13 cellular contexts compared by ENCODE assay signal in the genomic region with DNA sequence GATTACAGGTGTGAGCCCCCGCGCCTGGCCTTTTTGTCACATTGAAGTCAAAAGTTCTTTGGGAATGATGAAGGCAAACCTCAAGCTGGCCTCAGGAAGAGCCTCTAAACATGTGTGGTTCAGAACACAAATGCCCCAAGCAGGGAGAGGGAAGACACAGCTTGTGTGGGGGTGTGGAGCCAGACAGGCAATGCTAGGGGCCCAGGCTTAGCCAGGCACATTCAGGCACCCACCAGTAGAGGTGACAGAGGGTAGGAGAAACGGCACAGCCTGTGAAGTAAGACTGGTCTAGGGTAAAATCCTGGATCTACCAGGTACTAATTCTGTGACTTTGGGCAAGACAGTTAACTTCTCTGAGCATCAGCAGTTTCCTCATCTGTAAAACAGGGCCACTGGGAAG. TPM values are rescaled to one million over a fixed set of nuclear protein-coding genes. Genes with fewer than 3 reads are reported as not detected.
DNase-seq lines count a peak whose midpoint lies in the region; ATAC-seq lines count a peak whose summit lies in the region.
"Had no signal": no experiment of that assay in that cellular context is flagged by ENCODE, and none has a peak within 500 bp of the region (broad histone marks: within the 10 kb centered on the region; RNA-seq: fewer than 3 reads in every experiment).

No MANE protein-coding gene starts in this region.

- no peak overlapping the region for H3K4me3 ChIP-seq in neuronal stem cell (ENCODE audit: low read length in 2 of 2)
- H3K4me3 ChIP-seq: ascending aorta, dorsolateral prefrontal cortex, mucosa of descending colon, psoas muscle had no signal

- no peaks in the 10 kb centered on the region for H3K36me3 ChIP-seq in neuronal stem cell (replicated peaks in 1 of 2; ENCODE audit: control insufficient read depth in 2 of 2, insufficient read depth in 2 of 2, low read length in 2 of 2)
- H3K36me3 ChIP-seq: ascending aorta had no signal

- no peak for ATAC-seq in left colon
- ATAC-seq: psoas muscle had no signal

- no peaks in the 10 kb centered on the region for H3K36me3 Mint-ChIP-seq in activated T-cell treated with anti-CD3 and anti-CD28 coated beads, Interleukin-2, amount 50 U/mL, for 24 hours (ENCODE audit: low read depth)
- H3K36me3 Mint-ChIP-seq in activated T-helper 2 cell treated with anti-CD3 and anti-CD28 coated beads, Interferon-gamma antibody, Interleukin-2, Interleukin-4, amounts not matched to agents 10 μg/mL and 5 μg/mL and 100 μg/mL, durations not matched to agents 14 hours and 24 hours and 36 hours (ENCODE audit: low read depth): peaks cover 4% of the 10 kb centered on the region

- H3K27ac Mint-ChIP-seq in activated T-cell treated with anti-CD3 and anti-CD28 coated beads, Interleukin-2, amount 50 U/mL, for 24 hours: peak overlapping the region; percentile 95
- peak overlapping the region; percentile 98 for H3K27ac Mint-ChIP-seq in activated T-helper 2 cell treated with anti-CD3 and anti-CD28 coated beads, Interferon-gamma antibody, Interleukin-2, Interleukin-4, amounts not matched to agents 10 μg/mL and 5 μg/mL and 100 μg/mL, durations not matched to agents 14 hours and 24 hours and 36 hours

- no peak overlapping the region for H3K4ac ChIP-seq in neuronal stem cell (ENCODE audit: low read length)

- H2BK120ac ChIP-seq in neuronal stem cell (ENCODE audit: low read depth, low read length): no peak overlapping the region

- H3K27me3 ChIP-seq in neuronal stem cell (ENCODE audit: control insufficient read depth in 3 of 3, insufficient read depth in 3 of 3, low read depth in 1 of 3, low read length in 3 of 3): no peaks in the 10 kb centered on the region
- H3K27me3 ChIP-seq: ascending aorta had no signal

- no peak overlapping the region for H3K27ac ChIP-seq in neuronal stem cell (replicated peaks; ENCODE audit: low read length)
- H3K27ac ChIP-seq: ascending aorta, dorsolateral prefrontal cortex, psoas muscle had no signal

- no CpG with 5 or more reads among the region's 3 CpGs for WGBS in neuronal stem cell (ENCODE audit: extremely low coverage in 2 of 2, insufficient read length in 2 of 2, insufficient replicate concordance in 1 of 2), 2 donors

- H3K27me3 Mint-ChIP-seq in activated T-cell treated with anti-CD3 and anti-CD28 coated beads, Interleukin-2, amount 50 U/mL, for 24 hours: no peaks in the 10 kb centered on the region
- no peaks in the 10 kb centered on the region for H3K27me3 Mint-ChIP-seq in activated T-helper 2 cell treated with anti-CD3 and anti-CD28 coated beads, Interferon-gamma antibody, Interleukin-2, Interleukin-4, amounts not matched to agents 10 μg/mL and 5 μg/mL and 100 μg/mL, durations not matched to agents 14 hours and 24 hours and 36 hours (ENCODE audit: low read depth)

- H3K14ac ChIP-seq in neuronal stem cell (ENCODE audit: low read length): no peak overlapping the region

- no peaks in the 10 kb centered on the region for H3K9me3 ChIP-seq in neuronal stem cell (replicated peaks in 1 of 2; ENCODE audit: control insufficient read depth in 2 of 2, insufficient read depth in 1 of 2, low read depth in 1 of 2, low read length in 2 of 2)
- H3K9me3 ChIP-seq: ascending aorta, mucosa of descending colon, psoas muscle had no signal

- no peak overlapping the region for H2BK15ac ChIP-seq in neuronal stem cell (ENCODE audit: low read length)

- intact Hi-C loops in activated T-helper 2 cell treated with anti-CD3 and anti-CD28 coated beads, Interferon-gamma antibody, Interleukin-2, Interleukin-4, amounts not matched to agents 10 μg/mL and 5 μg/mL and 100 μg/mL, durations not matched to agents 14 hours and 24 hours and 36 hours (cut with micrococcal nuclease): loop anchor here (1.0 to 5.0 kb wide), 10 partner anchors 13 to 1385 kb away; partner anchors contain the start of gene EID1
- intact Hi-C loops in left colon (cut with DNase I, micrococcal nuclease): no loop called here

- H2AK5ac ChIP-seq in neuronal stem cell (ENCODE audit: low read depth, low read length): peak overlapping the region; percentile 92

- no peak overlapping the region for H3K18ac ChIP-seq in neuronal stem cell (ENCODE audit: low read length)

- H3K9ac ChIP-seq in neuronal stem cell (ENCODE audit: low read depth, low read length, poor library complexity): no peak overlapping the region

- H3K79me1 ChIP-seq in neuronal stem cell (ENCODE audit: low read depth, low read length): no peaks in the 10 kb centered on the region

- H3K4me2 ChIP-seq in neuronal stem cell (ENCODE audit: insufficient read depth, low read length, poor library complexity, severe bottlenecking): no peak overlapping the region

- no peak overlapping the region for H2BK5ac ChIP-seq in neuronal stem cell (ENCODE audit: low read length)

- H3K4me3 Mint-ChIP-seq in activated T-cell treated with anti-CD3 and anti-CD28 coated beads, Interleukin-2, amount 50 U/mL, for 24 hours: no peak overlapping the region
- H3K4me3 Mint-ChIP-seq in activated T-helper 2 cell treated with anti-CD3 and anti-CD28 coated beads, Interferon-gamma antibody, Interleukin-2, Interleukin-4, amounts not matched to agents 10 μg/mL and 5 μg/mL and 100 μg/mL, durations not matched to agents 14 hours and 24 hours and 36 hours (ENCODE audit: low read depth): no peak overlapping the region

- no peak overlapping the region for H4K8ac ChIP-seq in neuronal stem cell (ENCODE audit: low read depth, low read length)

- H2AFZ ChIP-seq in neuronal stem cell (ENCODE audit: low read length): no peak overlapping the region

- no peak overlapping the region for H2BK12ac ChIP-seq in neuronal stem cell (ENCODE audit: low read length)

- no peak for DNase-seq in activated T-cell treated with anti-CD3 and anti-CD28 coated beads, Interleukin-2, amount 50 U/mL, for 24 hours
- no peak for DNase-seq in activated T-cell treated with anti-CD3 and anti-CD28 coated beads for 4 hours
- peak; percentile 41 to 51 for DNase-seq in Kasumi-1 (lab: John Stamatoyannopoulos, UW)
- no peak for DNase-seq in activated T-helper 2 cell treated with anti-CD3 and anti-CD28 coated beads, Interferon-gamma antibody, Interleukin-2, Interleukin-4, amounts not matched to agents 10 μg/mL and 5 μg/mL and 100 μg/mL, durations not matched to agents 14 hours and 24 hours and 36 hours (ENCODE audit: low spot score)
- no peak for DNase-seq in neuronal stem cell (ENCODE audit: low spot score)
- DNase-seq in left colon: no peak
- DNase-seq in NOMO-1 (lab: John Stamatoyannopoulos, UW; ENCODE audit: unreplicated experiment in 2 of 2): no peak
- no peak for DNase-seq in effector CD4-positive, alpha-beta T cell
- DNase-seq: dorsolateral prefrontal cortex, mucosa of descending colon, NCI-H187, psoas muscle had no signal

- no peak overlapping the region for H4K91ac ChIP-seq in neuronal stem cell (ENCODE audit: low read depth, low read length, poor library complexity)

- no peaks in the 10 kb centered on the region for H3K9me3 Mint-ChIP-seq in activated T-cell treated with anti-CD3 and anti-CD28 coated beads, Interleukin-2, amount 50 U/mL, for 24 hours
- peaks cover 1% of the 10 kb centered on the region for H3K9me3 Mint-ChIP-seq in activated T-helper 2 cell treated with anti-CD3 and anti-CD28 coated beads, Interferon-gamma antibody, Interleukin-2, Interleukin-4, amounts not matched to agents 10 μg/mL and 5 μg/mL and 100 μg/mL, durations not matched to agents 14 hours and 24 hours and 36 hours

- H3K4me1 ChIP-seq in neuronal stem cell (ENCODE audit: control insufficient read depth in 2 of 2, insufficient read depth in 1 of 2, low read depth in 1 of 2, low read length in 2 of 2): peaks cover 7 to 10% of the 10 kb centered on the region in 2 donors
- H3K4me1 ChIP-seq: ascending aorta, psoas muscle had no signal

- H3K23ac ChIP-seq in neuronal stem cell (ENCODE audit: low read depth, low read length, poor library complexity): no peak overlapping the region

- H3K4me1 Mint-ChIP-seq in activated T-cell treated with anti-CD3 and anti-CD28 coated beads, Interleukin-2, amount 50 U/mL, for 24 hours (ENCODE audit: low read depth): peaks cover 64% of the 10 kb centered on the region
- H3K4me1 Mint-ChIP-seq in activated T-helper 2 cell treated with anti-CD3 and anti-CD28 coated beads, Interferon-gamma antibody, Interleukin-2, Interleukin-4, amounts not matched to agents 10 μg/mL and 5 μg/mL and 100 μg/mL, durations not matched to agents 14 hours and 24 hours and 36 hours (ENCODE audit: low read depth): peaks cover 66% of the 10 kb centered on the region

RNA-seq across cellular contexts. Expression of gene HDC, which starts 3.5 kb away (rescaled TPM):
- total RNA-seq in activated T-helper 2 cell treated with anti-CD3 and anti-CD28 coated beads, Interferon-gamma antibody, Interleukin-2, Interleukin-4, amounts not matched to agents 10 μg/mL and 5 μg/mL and 100 μg/mL, durations not matched to agents 14 hours and 24 hours and 36 hours: 8.7 and 9.3 TPM in 2 replicates
- 0.22 TPM for polyA plus RNA-seq in neuronal stem cell (2013, experiment 1 of 2)
- 0.26 TPM for polyA plus RNA-seq in neuronal stem cell (2013, experiment 2 of 2)
- total RNA-seq in left colon: 1 to 10 TPM in 1 of 2 donors, under 1 TPM in 1; 0.40 to 2.6 TPM
- total RNA-seq: ascending aorta had no signal

Comparison
In these comparisons a context has a peak if more than half of its experiments do, and no peak if none do; other contexts are left out.
1. DNase-seq: peak in Kasumi-1 (2 of 2); none in activated T-cell treated with anti-CD3 and anti-CD28 coated beads, Interleukin-2, amount 50 U/mL, for 24 hours (single experiment), activated T-cell treated with anti-CD3 and anti-CD28 coated beads for 4 hours (single experiment), activated T-helper 2 cell treated with anti-CD3 and anti-CD28 coated beads, Interferon-gamma antibody, Interleukin-2, Interleukin-4, amounts not matched to agents 10 μg/mL and 5 μg/mL and 100 μg/mL, durations not matched to agents 14 hours and 24 hours and 36 hours (single experiment), neuronal stem cell (single experiment), left colon (0 of 2), NOMO-1 (0 of 2) and effector CD4-positive, alpha-beta T cell (single experiment).